Comparison of ENCODE assay signal across 1 cellular context in genomic region chr17:42773290-42774035, GRCh38.
TF ChIP-seq lines count a peak whose summit lies in the region.

TSS of gene VPS25 (plus strand) at chr17:42773449. CDS start at chr17:42773476, 27 bp downstream.

TF ChIP-seq in HepG2, 621 proteins besides CTCF, POLR2A, EP300 and RAD21 (continued from another document and continues in another):
- TF ChIP-seq SNAPC4 (CRISPR knock-in tag; IDR thresholded peaks at IDR 0.05) (peak; percentile 67; the same call in 1 of the 2 replicates), ISX (CRISPR knock-in tag; conservative IDR thresholded peaks at IDR 0.05) (0 out of 2 replicates have a peak, but pooled peaks have one; percentile 71), NFATC3 (CRISPR knock-in tag; IDR thresholded peaks at IDR 0.05) (no peak), ZNF530 (CRISPR knock-in tag; IDR thresholded peaks at IDR 0.05; ENCODE audit: low read depth) (no peak), NCOA1 (CRISPR knock-in tag; IDR thresholded peaks at IDR 0.05) (peak; percentile 54; the same call in 1 of the 2 replicates), PAWR (CRISPR knock-in tag; IDR thresholded peaks at IDR 0.05; ENCODE audit: borderline replicate concordance) (no peak), SRY (CRISPR knock-in tag; IDR thresholded peaks at IDR 0.05) (peak; percentile 79; the same call in 1 of the 2 replicates), ZNF512 (CRISPR knock-in tag; IDR thresholded peaks at IDR 0.05) (peak; percentile 65; the same call in 1 of the 2 replicates), ZFP37 (CRISPR knock-in tag; IDR thresholded peaks at IDR 0.05; ENCODE audit: borderline replicate concordance) (peak; percentile 87), ETV6 (CRISPR knock-in tag; conservative IDR thresholded peaks at IDR 0.05) (peak; percentile 95), ZBTB46 (CRISPR knock-in tag; IDR thresholded peaks at IDR 0.05; ENCODE audit: borderline replicate concordance) (no peak; the same call in 1 of the 2 replicates), SIN3A (IDR thresholded peaks at IDR 0.05; ENCODE audit: borderline replicate concordance, low read depth, low read length) (peak; percentile 97), MEIS1 (CRISPR knock-in tag; IDR thresholded peaks at IDR 0.05; ENCODE audit: borderline replicate concordance) (0 out of 2 replicates have a peak, but pooled peaks have one; percentile 67), FOSL1 (CRISPR knock-in tag; IDR thresholded peaks at IDR 0.05; ENCODE audit: borderline replicate concordance) (peak; percentile 1; the same call in 1 of the 2 replicates), ZSCAN30 (CRISPR knock-in tag; IDR thresholded peaks at IDR 0.05) (no peak), SETDB1 (CRISPR knock-in tag; IDR thresholded peaks at IDR 0.05; ENCODE audit: borderline replicate concordance) (no peak), ZNF451 (CRISPR knock-in tag; IDR thresholded peaks at IDR 0.05) (peak; percentile 92; the same call in 1 of the 2 replicates), NAIF1 (CRISPR knock-in tag; IDR thresholded peaks at IDR 0.05; ENCODE audit: borderline replicate concordance) (no peak), JDP2 (CRISPR knock-in tag; IDR thresholded peaks at IDR 0.05; ENCODE audit: borderline replicate concordance) (no peak), ZNF280B (CRISPR knock-in tag; IDR thresholded peaks at IDR 0.05; ENCODE audit: borderline replicate concordance) (peak; percentile 94), ZNF160 (CRISPR knock-in tag; IDR thresholded peaks at IDR 0.05) (peak; percentile 91), ZBTB20 (CRISPR knock-in tag; IDR thresholded peaks at IDR 0.05; ENCODE audit: borderline replicate concordance, low read depth) (peak; percentile 60; the same call in 1 of the 2 replicates), ZFP90 (CRISPR knock-in tag; IDR thresholded peaks at IDR 0.05; ENCODE audit: borderline replicate concordance) (peak; percentile 98), AGO2 (optimal IDR thresholded peaks at IDR 0.05; ENCODE audit: low read depth, low read length) (peak; percentile 90), HOXA9 (CRISPR knock-in tag; IDR thresholded peaks at IDR 0.05; ENCODE audit: borderline replicate concordance) (no peak), ZNF282 (IDR thresholded peaks at IDR 0.05; ENCODE audit: partially characterized antibody) (no peak), ZNF281 (CRISPR knock-in tag; IDR thresholded peaks at IDR 0.05; ENCODE audit: borderline replicate concordance) (peak; percentile 59; the same call in 1 of the 2 replicates), DNMT1 (CRISPR knock-in tag; IDR thresholded peaks at IDR 0.05) (0 out of 2 replicates have a peak, but pooled peaks have one; percentile 56), ZBTB21 (CRISPR knock-in tag; IDR thresholded peaks at IDR 0.05) (peak; percentile 75; the same call in 1 of the 2 replicates), ZNF362 (CRISPR knock-in tag; IDR thresholded peaks at IDR 0.05; ENCODE audit: borderline replicate concordance) (peak; percentile 43; the same call in 1 of the 2 replicates), E2F5 (CRISPR knock-in tag; conservative IDR thresholded peaks at IDR 0.05) (peak; percentile 7; the same call in 1 of the 2 replicates), MED1 (CRISPR knock-in tag; IDR thresholded peaks at IDR 0.05) (peak; percentile 91), ZNF747 (CRISPR knock-in tag; IDR thresholded peaks at IDR 0.05; ENCODE audit: borderline replicate concordance) (0 out of 2 replicates have a peak, but pooled peaks have one; percentile 85), HHEX (CRISPR knock-in tag; IDR thresholded peaks at IDR 0.05) (no peak), ELF4 (CRISPR knock-in tag; IDR thresholded peaks at IDR 0.05; ENCODE audit: borderline replicate concordance) (peak; percentile 99), THAP8 (CRISPR knock-in tag; IDR thresholded peaks at IDR 0.05; ENCODE audit: borderline replicate concordance) (no peak), STAT5B (CRISPR knock-in tag; IDR thresholded peaks at IDR 0.05) (no peak), ZNF615 (CRISPR knock-in tag; IDR thresholded peaks at IDR 0.05; ENCODE audit: borderline replicate concordance) (no peak), ZNF619 (CRISPR knock-in tag; IDR thresholded peaks at IDR 0.05) (peak; percentile 74), IRF2 (CRISPR knock-in tag; IDR thresholded peaks at IDR 0.05) (peak; percentile 96), FUBP1 (CRISPR knock-in tag; IDR thresholded peaks at IDR 0.05; ENCODE audit: borderline replicate concordance) (no peak), ZNF644 (CRISPR knock-in tag; IDR thresholded peaks at IDR 0.05; ENCODE audit: low read depth) (no peak), HOXD1 (CRISPR knock-in tag; IDR thresholded peaks at IDR 0.05) (peak; percentile 78)
